Comparison of ENCODE assay signal across 8 cellular contexts in genomic region chr18:77132369-77133050, GRCh38. TPM values are rescaled to one million over a fixed set of nuclear protein-coding genes. Genes with fewer than 3 reads are reported as not detected.
A peak's percentile ranks its signal among the peaks of the same experiment; 100 is the strongest.
DNase-seq lines count a peak whose midpoint lies in the region; ATAC-seq and TF ChIP-seq lines count a peak whose summit lies in the region.

MBP (minus strand) TSS chr18:77132783; CDS start chr18:77105261, 27,522 bp downstream.

- peaks cover 45% of the 10 kb centered on the region for H3K27me3 Mint-ChIP-seq in neural progenitor cell (ENCODE audit: insufficient read depth, low read depth)

- no peaks in the 10 kb centered on the region for H3K9me3 ChIP-seq in esophagus squamous epithelium
- H3K9me3 ChIP-seq in neural progenitor cell (ENCODE audit: low read depth), result no peaks in the 10 kb centered on the region
- H3K9me3 ChIP-seq in upper lobe of left lung, result no peaks in the 10 kb centered on the region

- peaks cover 15% of the 10 kb centered on the region for H3K4me1 Mint-ChIP-seq in neural progenitor cell

- H3K79me2 ChIP-seq in neural progenitor cell (ENCODE audit: low read depth), result no peaks in the 10 kb centered on the region

- H4K20me1 ChIP-seq in neural progenitor cell (ENCODE audit: low read depth), result peaks cover 4% of the 10 kb centered on the region

- no peaks in the 10 kb centered on the region for H3K9me3 Mint-ChIP-seq in neural progenitor cell

- no peaks in the 10 kb centered on the region for H3K36me3 Mint-ChIP-seq in neural progenitor cell

- peak within 1 kb of the TSS; percentile 69 for H3K27ac Mint-ChIP-seq in neural progenitor cell

- H3K4me2 ChIP-seq in neural progenitor cell, result peak within 1 kb of the TSS; percentile 97

- TF ChIP-seq EP300 in upper lobe of left lung (IDR thresholded peaks at IDR 0.05), result no peak

- H3K9ac ChIP-seq in neural progenitor cell, result no peak within 1 kb of the TSS

- peak; percentile 56 for ATAC-seq in HG02981 (IDR thresholded peaks at IDR 0.05; ENCODE audit: unreplicated experiment)
- ATAC-seq in upper lobe of left lung (ENCODE audit: low FRiP score in 2 of 2), result peak; percentile 57 to 75

- H3F3A ChIP-seq in neural progenitor cell (ENCODE audit: low read depth), result peaks cover 16% of the 10 kb centered on the region

- H3K4me3 Mint-ChIP-seq in neural progenitor cell, result peak within 1 kb of the TSS; percentile 85

- TF ChIP-seq POLR2A in esophagus squamous epithelium (IDR thresholded peaks at IDR 0.05), result peak in 3 of 4 donors; percentile 65 to 96 (median 89)
- peak in 3 of 4 donors; percentile 81 to 94 (median 88) for TF ChIP-seq POLR2A in upper lobe of left lung (IDR thresholded peaks at IDR 0.05)

- H3K4me3 ChIP-seq in esophagus squamous epithelium, result peak within 1 kb of the TSS; percentile 66 to 94 (median 82)
- peak within 1 kb of the TSS; percentile 79 for H3K4me3 ChIP-seq in neural progenitor cell
- H3K4me3 ChIP-seq in upper lobe of left lung, result peak within 1 kb of the TSS; percentile 77 to 91 (median 88)

- DNase-seq in NCI-H2081 (lab: John Stamatoyannopoulos, UW) (peak; percentile 71 to 79), NCI-H2081 treated with DMSO at 0.1 percent for 48 hours (lab: John Stamatoyannopoulos, UW) (no peak), NCI-H510A treated with DMSO at 0.1 percent for 48 hours (lab: John Stamatoyannopoulos, UW) (peak; percentile 90), esophagus squamous epithelium (lab: John Stamatoyannopoulos, UW) (peak; percentile 11), neural progenitor cell (ENCODE audit: low spot score) (peak; percentile 73), upper lobe of left lung (peak; percentile 93 to 96)
- DNase-seq in activated T-cell treated with anti-CD3 and anti-CD28 coated beads, Interleukin-2, amount 50 U/mL, for 1 hour, result peak; percentile 77

- H3K27me3 ChIP-seq in esophagus squamous epithelium (peaks cover 0 to 15% (median 0%) of the 10 kb centered on the region in 4 donors), neural progenitor cell (peaks cover 77% of the 10 kb centered on the region), upper lobe of left lung (no peaks in the 10 kb centered on the region)

- TF ChIP-seq CTCF in esophagus squamous epithelium (IDR thresholded peaks at IDR 0.05) (peak in 1 of 6 experiments; percentile 7), neural progenitor cell (IDR thresholded peaks at IDR 0.05) (no peak), upper lobe of left lung (IDR thresholded peaks at IDR 0.05) (no peak)

- H3K36me3 ChIP-seq in esophagus squamous epithelium (no peaks in the 10 kb centered on the region), neural progenitor cell (no peaks in the 10 kb centered on the region), upper lobe of left lung (no peaks in the 10 kb centered on the region)

- WGBS in esophagus squamous epithelium, 2 donors, result no CpG with 5 or more reads among the region's 88 CpGs
- WGBS in upper lobe of left lung, 2 donors, result 0% methylated on average over 8 to 12 of the region's 88 CpGs

- peaks cover 30 to 75% (median 36%) of the 10 kb centered on the region in 3 donors for H3K4me1 ChIP-seq in esophagus squamous epithelium
- H3K4me1 ChIP-seq in neural progenitor cell, result peaks cover 10% of the 10 kb centered on the region
- H3K4me1 ChIP-seq in upper lobe of left lung, result peaks cover 29 to 64% (median 38%) of the 10 kb centered on the region in 4 donors

- peak within 1 kb of the TSS; percentile 99 for H2AFZ ChIP-seq in neural progenitor cell (replicated peaks)

- intact Hi-C loops in esophagus squamous epithelium (cut with DNase I), result loop anchor here (10.0 kb wide), 2 partner anchors 68 to 128 kb away; no protein-coding TSS in a partner anchor

- peak within 1 kb of the TSS; percentile 92 to 95 (median 94) for H3K27ac ChIP-seq in esophagus squamous epithelium
- H3K27ac ChIP-seq in neural progenitor cell, result no peak within 1 kb of the TSS
- peak within 1 kb of the TSS; percentile 96 to 99 (median 97) for H3K27ac ChIP-seq in upper lobe of left lung

RNA-seq across cellular contexts. Expression of gene MBP, which starts in this region (rescaled TPM):
- total RNA-seq in esophagus squamous epithelium, result 10 to 100 TPM; 21.9 to 38.9 (median 25.2) TPM
- 0.64 and 2.1 TPM in 2 replicates for total RNA-seq in neural progenitor cell (ENCODE audit: low replicate concordance)
- total RNA-seq in upper lobe of left lung, result 10 to 100 TPM; 55.5 to 87.6 (median 68.8) TPM
